Comparison of ENCODE assay signal across 23 cellular contexts in genomic region chr12:1493781-1494180, GRCh38.
"Had no signal": no experiment of that assay in that cellular context is flagged by ENCODE, and none has a peak within 500 bp of the region (broad histone marks: within the 10 kb centered on the region; RNA-seq: fewer than 3 reads in every experiment).

No MANE protein-coding gene starts in this region.

- H3K27ac ChIP-seq: epithelial cell of prostate, gastrocnemius medialis, lower lobe of right lung, parathyroid adenoma, right lobe of liver, suprapubic skin, transverse colon, upper lobe of right lung, vagina had no signal

- H2AFZ ChIP-seq: parathyroid adenoma had no signal

- H3K9me3 ChIP-seq: gastrocnemius medialis, lower lobe of right lung, right lobe of liver, suprapubic skin, transverse colon, upper lobe of right lung, vagina had no signal

- H3K4me3 Mint-ChIP-seq: effector memory CD8-positive, alpha-beta T cell; nephron; stimulated activated naive B cell treated with anti-CD40 and anti-IgM and Interleukin-4, amounts not matched to agents 10 μg/mL and 1 μg/mL and 100 μg/mL, for 72 hours; stimulated activated naive CD8-positive, alpha-beta T cell treated with anti-CD3 and anti-CD28 coated beads, Interleukin-15, Interleukin-2, amounts not matched to agents 100 ng/mL and 50 ng/mL, for 24 hours had no signal

- ATAC-seq: effector memory CD8-positive, alpha-beta T cell; esophagus mucosa; gastrocnemius medialis; left ventricle myocardium superior; lower lobe of right lung; right lobe of liver; stimulated activated naive B cell treated with anti-CD40 and anti-IgM and Interleukin-4, amounts not matched to agents 10 μg/mL and 1 μg/mL and 100 μg/mL, for 72 hours; upper lobe of right lung had no signal

- H3K4me3 ChIP-seq: gastrocnemius medialis, lower lobe of right lung, right lobe of liver, suprapubic skin, transverse colon, upper lobe of right lung, vagina had no signal

- H3K9me3 Mint-ChIP-seq: effector memory CD8-positive, alpha-beta T cell; nephron; stimulated activated naive B cell treated with anti-CD40 and anti-IgM and Interleukin-4, amounts not matched to agents 10 μg/mL and 1 μg/mL and 100 μg/mL, for 72 hours; stimulated activated naive CD8-positive, alpha-beta T cell treated with anti-CD3 and anti-CD28 coated beads, Interleukin-15, Interleukin-2, amounts not matched to agents 100 ng/mL and 50 ng/mL, for 24 hours had no signal

- H3K27me3 Mint-ChIP-seq: effector memory CD8-positive, alpha-beta T cell; progenitor cell of endocrine pancreas; stimulated activated naive B cell treated with anti-CD40 and anti-IgM and Interleukin-4, amounts not matched to agents 10 μg/mL and 1 μg/mL and 100 μg/mL, for 72 hours; stimulated activated naive CD8-positive, alpha-beta T cell treated with anti-CD3 and anti-CD28 coated beads, Interleukin-15, Interleukin-2, amounts not matched to agents 100 ng/mL and 50 ng/mL, for 24 hours had no signal

- H3K36me3 ChIP-seq: right lobe of liver, transverse colon had no signal

- DNase-seq: cortex of kidney; effector memory CD8-positive, alpha-beta T cell; foreskin fibroblast; gastrocnemius medialis; left ventricle myocardium superior; lower lobe of right lung; occipital lobe; right lobe of liver; small intestine; stimulated activated CD4-positive, alpha-beta T cell treated with anti-CD3 and anti-CD28 coated beads, Interleukin-15, amount 100 ng/mL, for 24 hours; stimulated activated CD4-positive, alpha-beta T cell treated with anti-CD3 and anti-CD28 coated beads, Interleukin-2, amount 100 ng/mL, for 48 hours; stimulated activated naive B cell treated with anti-CD40 and anti-IgM and Interleukin-4, amounts not matched to agents 10 μg/mL and 1 μg/mL and 100 μg/mL, for 72 hours; transverse colon; upper lobe of right lung had no signal

- H3K27ac Mint-ChIP-seq: effector memory CD8-positive, alpha-beta T cell; nephron; progenitor cell of endocrine pancreas; stimulated activated naive B cell treated with anti-CD40 and anti-IgM and Interleukin-4, amounts not matched to agents 10 μg/mL and 1 μg/mL and 100 μg/mL, for 72 hours; stimulated activated naive CD8-positive, alpha-beta T cell treated with anti-CD3 and anti-CD28 coated beads, Interleukin-15, Interleukin-2, amounts not matched to agents 100 ng/mL and 50 ng/mL, for 24 hours had no signal

- H3K9ac ChIP-seq: parathyroid adenoma had no signal

- FAIRE-seq: keratinocyte, small intestine had no signal

- H3K79me2 ChIP-seq: parathyroid adenoma had no signal

- H3K4me1 ChIP-seq: parathyroid adenoma, right lobe of liver had no signal

- H3K27me3 ChIP-seq: gastrocnemius medialis, right lobe of liver, suprapubic skin, transverse colon, upper lobe of right lung, vagina had no signal
